In genomic region chr2:132400169-132400900, GRCh38 we compare ENCODE assay signal across 15 cellular contexts. TPM values are rescaled to one million over a fixed set of nuclear protein-coding genes. Genes with fewer than 3 reads are reported as not detected.
DNase-seq lines count a peak whose midpoint lies in the region; TF ChIP-seq lines count a peak whose summit lies in the region.
"Had no signal": no experiment of that assay in that cellular context is flagged by ENCODE, and none has a peak within 500 bp of the region (broad histone marks: within the 10 kb centered on the region; RNA-seq: fewer than 3 reads in every experiment).

No MANE protein-coding gene starts in this region.

- H3K23ac ChIP-seq in trophoblast cell (ENCODE audit: low read length): no peak overlapping the region

- H3K27ac Mint-ChIP-seq in chondrocyte (ENCODE audit: unreplicated experiment): no peak overlapping the region
- H3K27ac Mint-ChIP-seq: activated CD8-positive, alpha-beta T cell treated with anti-CD3 and anti-CD28 coated beads for 36 hours had no signal

- H3K9ac ChIP-seq in GM23248 (no peak overlapping the region), trophoblast cell (ENCODE audit: low read length) (no peak overlapping the region), SK-N-SH (no peak overlapping the region)

- H3K36me3 Mint-ChIP-seq in chondrocyte (ENCODE audit: low read depth): peaks cover 2% of the 10 kb centered on the region

- H3K4me1 ChIP-seq in GM23248 (ENCODE audit: insufficient read depth) (no peaks in the 10 kb centered on the region), trophoblast cell (ENCODE audit: control insufficient read depth in 1 of 2, insufficient read depth in 2 of 2, low read length in 2 of 2) (no peaks in the 10 kb centered on the region), SK-N-SH (ENCODE audit: control insufficient read depth in 1 of 2, insufficient read depth in 2 of 2, low read depth in 1 of 2, low read length in 1 of 2) (no peaks in the 10 kb centered on the region)
- H3K4me1 ChIP-seq in effector memory CD4-positive, alpha-beta T cell (ENCODE audit: control insufficient read depth, insufficient read depth, low read length, poor library complexity, severe bottlenecking): no peaks in the 10 kb centered on the region

- H2AFZ ChIP-seq in GM23248 (no peak overlapping the region), trophoblast cell (ENCODE audit: insufficient read depth, low read length, poor library complexity) (no peak overlapping the region), SK-N-SH (ENCODE audit: low read depth) (no peak overlapping the region)

- H3K9me2 ChIP-seq in GM23248 (ENCODE audit: insufficient read depth) (no peaks in the 10 kb centered on the region), SK-N-SH (no peaks in the 10 kb centered on the region)

- H2AK5ac ChIP-seq in trophoblast cell (ENCODE audit: low read length): no peak overlapping the region

- no peaks in the 10 kb centered on the region for H4K20me1 ChIP-seq in GM23248 (ENCODE audit: insufficient read depth)
- no peaks in the 10 kb centered on the region for H4K20me1 ChIP-seq in SK-N-SH (ENCODE audit: insufficient read depth)

- H4K12ac ChIP-seq in trophoblast cell (ENCODE audit: low read depth, low read length): no peak overlapping the region

- TF ChIP-seq RAD21 in SK-N-SH (IDR thresholded peaks at IDR 0.05; ENCODE audit: low read length): no peak

- H3K4me3 Mint-ChIP-seq in chondrocyte (ENCODE audit: unreplicated experiment): no peak overlapping the region
- H3K4me3 Mint-ChIP-seq: activated CD8-positive, alpha-beta T cell treated with anti-CD3 and anti-CD28 coated beads for 36 hours; central memory CD8-positive, alpha-beta T cell had no signal

- in situ Hi-C loops in GM23248 (cut with MboI): no loop called here

- H3K18ac ChIP-seq in trophoblast cell (ENCODE audit: low read length): no peak overlapping the region

- H3K14ac ChIP-seq in trophoblast cell (ENCODE audit: low read length): no peak overlapping the region

- POLR2A ChIA-PET in SK-N-SH (lab: Yijun Ruan, JAX): no interaction called here

- H3K79me1 ChIP-seq in trophoblast cell (ENCODE audit: low read length): no peaks in the 10 kb centered on the region

- no peaks in the 10 kb centered on the region for H3K79me2 ChIP-seq in GM23248 (ENCODE audit: insufficient read depth)
- H3K79me2 ChIP-seq in trophoblast cell (ENCODE audit: control insufficient read depth, insufficient read depth, low read length, poor library complexity): no peaks in the 10 kb centered on the region
- H3K79me2 ChIP-seq in SK-N-SH (ENCODE audit: insufficient read depth): no peaks in the 10 kb centered on the region

- no peak overlapping the region for H2BK120ac ChIP-seq in trophoblast cell (ENCODE audit: insufficient read depth, low read length, poor library complexity)

- CTCF ChIA-PET in SK-N-SH (lab: Yijun Ruan, JAX): no interaction called here

- H3K9me3 Mint-ChIP-seq in chondrocyte (ENCODE audit: low read depth): no peaks in the 10 kb centered on the region
- H3K9me3 Mint-ChIP-seq: activated CD8-positive, alpha-beta T cell treated with anti-CD3 and anti-CD28 coated beads for 36 hours had no signal

- H4K8ac ChIP-seq in trophoblast cell (ENCODE audit: low read depth, low read length): no peak overlapping the region

- no peaks in the 10 kb centered on the region for H3K36me3 ChIP-seq in GM23248 (ENCODE audit: low read depth)
- H3K36me3 ChIP-seq in trophoblast cell (ENCODE audit: control insufficient read depth in 1 of 2, insufficient read depth in 2 of 2, low read length in 2 of 2): no peaks in the 10 kb centered on the region
- no peaks in the 10 kb centered on the region for H3K36me3 ChIP-seq in effector memory CD4-positive, alpha-beta T cell (ENCODE audit: control insufficient read depth, insufficient read depth, low read length)
- no peaks in the 10 kb centered on the region for H3K36me3 ChIP-seq in SK-N-SH (replicated peaks in 1 of 2; ENCODE audit: control insufficient read depth in 1 of 2, insufficient read depth in 2 of 2, low read length in 1 of 2)
- H3K36me3 ChIP-seq: thoracic aorta had no signal

- DNase-seq in GM23248 (peak; percentile 60), NOMO-1 treated with DMSO at 0.1 percent for 48 hours (lab: John Stamatoyannopoulos, UW; ENCODE audit: unreplicated experiment) (peak; percentile 94), dedifferentiated amniotic fluid mesenchymal stem cell (ENCODE audit: extremely low spot score) (peak; percentile 63), trophoblast cell (peak; percentile 68 to 69), chondrocyte (ENCODE audit: low spot score) (no peak), SK-N-SH (no peak)
- DNase-seq in effector memory CD4-positive, alpha-beta T cell: no peak
- DNase-seq: activated CD8-positive, alpha-beta T cell treated with anti-CD3 and anti-CD28 coated beads for 36 hours; activated gamma-delta T cell treated with Interleukin-2 at 50 U/mL for 16 hours; DMS 273 treated with DMSO at 0.1 percent for 48 hours; kidney glomerular epithelial cell; NCI-H2171; T1000 had no signal

- no peak overlapping the region for H3K4ac ChIP-seq in trophoblast cell (ENCODE audit: low read depth, low read length)

- no peak for TF ChIP-seq EP300 in SK-N-SH (IDR thresholded peaks at IDR 0.05; ENCODE audit: borderline replicate concordance in 1 of 2, low read depth in 1 of 2, low read length in 1 of 2)

- H3K9me3 ChIP-seq in GM23248 (ENCODE audit: low read depth) (no peaks in the 10 kb centered on the region), trophoblast cell (ENCODE audit: insufficient read depth, low read depth, low read length) (peaks cover 1% of the 10 kb centered on the region), SK-N-SH (no peaks in the 10 kb centered on the region)
- no peaks in the 10 kb centered on the region for H3K9me3 ChIP-seq in effector memory CD4-positive, alpha-beta T cell (ENCODE audit: control insufficient read depth, low read length)
- H3K9me3 ChIP-seq: thoracic aorta had no signal

- H3K4me1 Mint-ChIP-seq in chondrocyte (ENCODE audit: low read depth): no peaks in the 10 kb centered on the region
- H3K4me1 Mint-ChIP-seq: central memory CD8-positive, alpha-beta T cell had no signal

- H3K4me2 ChIP-seq in GM23248 (ENCODE audit: unreplicated experiment) (no peak overlapping the region), trophoblast cell (ENCODE audit: low read length) (no peak overlapping the region), SK-N-SH (no peak overlapping the region)

- no peak overlapping the region for H3K27ac ChIP-seq in GM23248
- H3K27ac ChIP-seq in trophoblast cell (ENCODE audit: low read depth, low read length): no peak overlapping the region
- H3K27ac ChIP-seq in effector memory CD4-positive, alpha-beta T cell (ENCODE audit: insufficient read depth, low read length, poor library complexity, severe bottlenecking): no peak overlapping the region
- no peak overlapping the region for H3K27ac ChIP-seq in SK-N-SH (ENCODE audit: low read depth in 2 of 2, low read length in 1 of 2)
- H3K27ac ChIP-seq: thoracic aorta had no signal

- H4K91ac ChIP-seq in trophoblast cell (ENCODE audit: low read depth, low read length): no peak overlapping the region

- H3F3A ChIP-seq in GM23248 (ENCODE audit: insufficient read depth) (0 out of 2 replicates have a peak, but pooled peaks cover 4% of the 10 kb centered on the region), SK-N-SH (replicated peaks; ENCODE audit: insufficient read depth) (no peaks in the 10 kb centered on the region)

- TF ChIP-seq CTCF in chondrocyte (IDR thresholded peaks at IDR 0.05) (no peak), SK-N-SH (IDR thresholded peaks at IDR 0.05) (no peak)

- no peak overlapping the region for H2BK5ac ChIP-seq in trophoblast cell (ENCODE audit: low read depth, low read length, poor library complexity)

- H2BK12ac ChIP-seq in trophoblast cell (ENCODE audit: low read length): no peak overlapping the region

- H3K4me3 ChIP-seq in GM23248 (no peak overlapping the region), trophoblast cell (ENCODE audit: low read depth, low read length) (no peak overlapping the region), SK-N-SH (ENCODE audit: low read depth in 2 of 2, low read length in 1 of 2) (no peak overlapping the region)
- H3K4me3 ChIP-seq in effector memory CD4-positive, alpha-beta T cell (ENCODE audit: insufficient read depth, low read depth, low read length, poor library complexity, severe bottlenecking): no peak overlapping the region
- H3K4me3 ChIP-seq: thoracic aorta had no signal

- peaks cover 52% of the 10 kb centered on the region for H3K27me3 Mint-ChIP-seq in chondrocyte (ENCODE audit: low read depth)
- H3K27me3 Mint-ChIP-seq: activated CD8-positive, alpha-beta T cell treated with anti-CD3 and anti-CD28 coated beads for 36 hours; central memory CD8-positive, alpha-beta T cell had no signal

- H3K27me3 ChIP-seq in GM23248 (replicated peaks; ENCODE audit: insufficient read depth) (no peaks in the 10 kb centered on the region; the same call in 1 of the 2 replicates), trophoblast cell (ENCODE audit: insufficient read depth, low read length) (no peaks in the 10 kb centered on the region), SK-N-SH (ENCODE audit: insufficient read depth) (no peaks in the 10 kb centered on the region)
- no peaks in the 10 kb centered on the region for H3K27me3 ChIP-seq in effector memory CD4-positive, alpha-beta T cell (replicated peaks; ENCODE audit: control insufficient read depth, insufficient read depth, low read length, poor library complexity, severe bottlenecking)

- WGBS in GM23248 (ENCODE audit: low coverage in 1 of 2, low lambda C conversion rate in 2 of 2, missing lambda C conversion rate in 2 of 2), 2 experiments: 37 to 50% methylated on average over 2 of the region's 2 CpGs
- WGBS in trophoblast cell (ENCODE audit: extremely low coverage, insufficient coverage, insufficient read length): no CpG with 5 or more reads among the region's 2 CpGs
- WGBS in SK-N-SH (ENCODE audit: low lambda C conversion rate): 26% methylated on average over 2 of the region's 2 CpGs

TF ChIP-seq in SK-N-SH, 30 proteins besides CTCF, POLR2A, EP300 and RAD21 (continues in another document):
- TF ChIP-seq TCF12 (IDR thresholded peaks at IDR 0.05) (no peak), POLR2AphosphoS5 (IDR thresholded peaks at IDR 0.05; ENCODE audit: low read depth, low read length) (no peak), TEAD4 (IDR thresholded peaks at IDR 0.05; ENCODE audit: borderline replicate concordance, insufficient read depth) (no peak)

RNA-seq across cellular contexts. Expression of gene GPR39, which starts 16.3 kb away (rescaled TPM):
- total RNA-seq in GM23248 (2014; rRNA removed; shearing (Covaris generic)): 2.6 and 3.8 TPM in 2 replicates
- polyA plus RNA-seq in GM23248 (2016; fragmentation: Nextera tagmentation; extraction: Ambion mirVana): 1.5 and 1.6 TPM in 2 replicates
- 3.3 TPM in 2 replicates for polyA plus RNA-seq in trophoblast cell (2013)
- total RNA-seq in chondrocyte: 0.20 to 0.31 TPM in 2 of 3 replicates, not detected in the other
- 2.1 and 2.3 TPM in 2 replicates for polyA plus RNA-seq in SK-N-SH (2012; rRNA removed)
- 1.2 and 1.7 TPM in 2 replicates for polyA plus RNA-seq in SK-N-SH (2012; cell fraction: cytosol; rRNA removed)
- polyA plus RNA-seq in SK-N-SH (2012; cell fraction: nucleus; rRNA removed): 1.2 and 2.1 TPM in 2 replicates
- total RNA-seq: activated CD8-positive, alpha-beta T cell treated with anti-CD3 and anti-CD28 coated beads for 36 hours had no signal

Comparison
In these comparisons a context has a peak if more than half of its experiments do, and no peak if none do; other contexts are left out.
1. DNase-seq: peak in GM23248 (single experiment), NOMO-1 treated with DMSO at 0.1 percent for 48 hours (single experiment), dedifferentiated amniotic fluid mesenchymal stem cell (single experiment) and trophoblast cell (2 of 2); none in chondrocyte (single experiment), effector memory CD4-positive, alpha-beta T cell (0 of 3) and SK-N-SH (single experiment).